In the genomic region with DNA sequence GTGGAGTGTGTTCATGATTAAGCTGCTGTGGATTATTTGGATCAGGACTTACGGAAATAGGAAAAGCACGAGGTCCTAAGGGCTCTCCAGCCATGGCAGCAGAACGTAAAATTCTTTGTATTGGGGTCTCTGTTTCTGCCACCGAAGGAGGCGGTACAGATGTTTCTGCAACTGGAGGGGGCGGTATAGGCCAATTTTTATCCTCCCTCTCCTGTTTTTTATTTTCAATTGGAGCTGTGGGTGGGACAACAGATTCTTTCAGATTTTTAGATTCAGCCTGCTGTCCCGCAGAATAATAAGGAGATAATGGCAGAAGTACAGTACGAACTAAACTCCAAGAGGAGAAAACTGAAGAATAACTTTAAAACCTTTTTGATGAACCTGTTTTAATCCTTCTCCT, we compare ENCODE assay signal across 7 cellular contexts. TPM values are rescaled to one million over a fixed set of nuclear protein-coding genes. Genes with fewer than 3 reads are reported as not detected.
"Had no signal": no experiment of that assay in that cellular context is flagged by ENCODE, and none has a peak within 500 bp of the region (broad histone marks: within the 10 kb centered on the region; RNA-seq: fewer than 3 reads in every experiment).

No MANE protein-coding gene starts in this region.

RNA-seq across cellular contexts. Expression of gene XCR1, which starts 26.0 kb away (rescaled TPM):
- total RNA-seq: MCF 10A, NCI-H460, OCI-LY7, Right ventricle myocardium inferior, RPMI7951, SJCRH30, SK-MEL-5 had no signal
